Comparison of ENCODE assay signal across 1 cellular context in the genomic region with DNA sequence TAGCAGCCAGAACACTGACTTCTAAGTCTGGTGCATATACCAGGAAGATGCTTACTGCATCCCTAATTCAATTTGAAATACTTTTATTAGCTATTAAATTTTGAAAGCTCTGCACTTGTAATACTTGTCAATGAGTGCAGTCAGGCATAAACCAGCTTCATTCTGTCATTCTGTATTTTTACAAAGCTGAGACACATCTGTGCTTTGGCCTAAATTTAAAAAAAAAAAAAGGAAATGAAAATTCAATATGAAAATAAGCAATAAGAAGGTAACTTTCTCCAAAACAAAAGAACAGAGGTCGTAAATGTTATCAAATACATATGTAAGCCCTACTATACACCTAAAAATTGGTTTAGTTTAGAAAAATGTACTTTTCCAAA.
TF ChIP-seq lines count a peak whose summit lies in the region.

No MANE protein-coding gene starts in this region.

TF ChIP-seq in GM12878, 131 proteins besides CTCF, POLR2A, EP300 and RAD21 (continued from another document):
- TF ChIP-seq, protein P1, sequence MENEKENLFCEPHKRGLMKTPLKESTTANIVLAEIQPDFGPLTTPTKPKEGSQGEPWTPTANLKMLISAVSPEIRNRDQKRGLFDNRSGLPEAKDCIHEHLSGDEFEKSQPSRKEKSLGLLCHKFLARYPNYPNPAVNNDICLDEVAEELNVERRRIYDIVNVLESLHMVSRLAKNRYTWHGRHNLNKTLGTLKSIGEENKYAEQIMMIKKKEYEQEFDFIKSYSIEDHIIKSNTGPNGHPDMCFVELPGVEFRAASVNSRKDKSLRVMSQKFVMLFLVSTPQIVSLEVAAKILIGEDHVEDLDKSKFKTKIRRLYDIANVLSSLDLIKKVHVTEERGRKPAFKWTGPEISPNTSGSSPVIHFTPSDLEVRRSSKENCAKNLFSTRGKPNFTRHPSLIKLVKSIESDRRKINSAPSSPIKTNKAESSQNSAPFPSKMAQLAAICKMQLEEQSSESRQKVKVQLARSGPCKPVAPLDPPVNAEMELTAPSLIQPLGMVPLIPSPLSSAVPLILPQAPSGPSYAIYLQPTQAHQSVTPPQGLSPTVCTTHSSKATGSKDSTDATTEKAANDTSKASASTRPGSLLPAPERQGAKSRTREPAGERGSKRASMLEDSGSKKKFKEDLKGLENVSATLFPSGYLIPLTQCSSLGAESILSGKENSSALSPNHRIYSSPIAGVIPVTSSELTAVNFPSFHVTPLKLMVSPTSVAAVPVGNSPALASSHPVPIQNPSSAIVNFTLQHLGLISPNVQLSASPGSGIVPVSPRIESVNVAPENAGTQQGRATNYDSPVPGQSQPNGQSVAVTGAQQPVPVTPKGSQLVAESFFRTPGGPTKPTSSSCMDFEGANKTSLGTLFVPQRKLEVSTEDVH (IDR thresholded peaks at IDR 0.05; ENCODE audit: low read depth, partially characterized antibody): no peak
- TF ChIP-seq MTA3 (IDR thresholded peaks at IDR 0.05; ENCODE audit: borderline replicate concordance, low read length) (no peak), CUX1 (IDR thresholded peaks at IDR 0.05; ENCODE audit: insufficient replicate concordance, low read depth, low read length) (peak; percentile 65), PKNOX1 (IDR thresholded peaks at IDR 0.05) (peak; percentile 26; the same call in 1 of the 2 replicates), TBL1XR1 (IDR thresholded peaks at IDR 0.05; ENCODE audit: low read depth, low read length) (peak; percentile 71; the same call in 1 of the 2 replicates), PAX5 (IDR thresholded peaks at IDR 0.05; ENCODE audit: borderline replicate concordance, low read depth, low read length) (0 out of 2 replicates have a peak, but pooled peaks have one; percentile 44), SMARCA5 (IDR thresholded peaks at IDR 0.05) (no peak)
- TF ChIP-seq, protein P2, sequence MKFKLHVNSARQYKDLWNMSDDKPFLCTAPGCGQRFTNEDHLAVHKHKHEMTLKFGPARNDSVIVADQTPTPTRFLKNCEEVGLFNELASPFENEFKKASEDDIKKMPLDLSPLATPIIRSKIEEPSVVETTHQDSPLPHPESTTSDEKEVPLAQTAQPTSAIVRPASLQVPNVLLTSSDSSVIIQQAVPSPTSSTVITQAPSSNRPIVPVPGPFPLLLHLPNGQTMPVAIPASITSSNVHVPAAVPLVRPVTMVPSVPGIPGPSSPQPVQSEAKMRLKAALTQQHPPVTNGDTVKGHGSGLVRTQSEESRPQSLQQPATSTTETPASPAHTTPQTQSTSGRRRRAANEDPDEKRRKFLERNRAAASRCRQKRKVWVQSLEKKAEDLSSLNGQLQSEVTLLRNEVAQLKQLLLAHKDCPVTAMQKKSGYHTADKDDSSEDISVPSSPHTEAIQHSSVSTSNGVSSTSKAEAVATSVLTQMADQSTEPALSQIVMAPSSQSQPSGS (IDR thresholded peaks at IDR 0.05; ENCODE audit: low read length): peak; percentile 75
